In genomic region chr17:15490634-15491261, GRCh38 we compare ENCODE assay signal across 8 cellular contexts. TPM values are rescaled to one million over a fixed set of nuclear protein-coding genes. Genes with fewer than 3 reads are reported as not detected.
DNase-seq lines count a peak whose midpoint lies in the region; ATAC-seq and TF ChIP-seq lines count a peak whose summit lies in the region.

No MANE protein-coding gene starts in this region.

- H3K36me3 ChIP-seq in HUES6 (ENCODE audit: control insufficient read depth, insufficient read depth, low read length) (peaks cover 23% of the 10 kb centered on the region), colonic mucosa (no peaks in the 10 kb centered on the region), testis (ENCODE audit: low read depth, missing control alignments) (no peaks in the 10 kb centered on the region)

- no peaks in the 10 kb centered on the region for H3K27me3 ChIP-seq in HUES6 (ENCODE audit: control insufficient read depth, insufficient read depth, low read length)
- H3K27me3 ChIP-seq in colonic mucosa = no peaks in the 10 kb centered on the region
- no peaks in the 10 kb centered on the region for H3K27me3 ChIP-seq in testis

- no peak for TF ChIP-seq POLR2A in testis (IDR thresholded peaks at IDR 0.05)

- TF ChIP-seq CTCF in colonic mucosa (IDR thresholded peaks at IDR 0.05) (no peak), testis (IDR thresholded peaks at IDR 0.05) (no peak)

- intact Hi-C loops in colonic mucosa (cut with DNase I) = no loop called here
- intact Hi-C loops in left colon (cut with DNase I, micrococcal nuclease) = no loop called here
- intact Hi-C loops in testis (cut with DNase I; ENCODE audit: low total_unique reads) = no loop called here

- H3K27ac ChIP-seq in HUES6 (ENCODE audit: low read depth, low read length) (peak overlapping the region; percentile 78), colonic mucosa (peak overlapping the region; percentile 56), testis (no peak overlapping the region)

- H3K4me1 ChIP-seq in HUES6 (ENCODE audit: control insufficient read depth, insufficient read depth, low read length) (peaks cover 32% of the 10 kb centered on the region), colonic mucosa (no peaks in the 10 kb centered on the region), testis (no peaks in the 10 kb centered on the region)

- 66 to 77% methylated on average over 11 of the region's 11 CpGs for WGBS in testis, 2 donors

- peak; percentile 97 for ATAC-seq in left colon

- H3K9me3 ChIP-seq in HUES6 (ENCODE audit: control insufficient read depth, insufficient read depth, low read depth, low read length) = no peaks in the 10 kb centered on the region
- H3K9me3 ChIP-seq in colonic mucosa = no peaks in the 10 kb centered on the region
- no peaks in the 10 kb centered on the region for H3K9me3 ChIP-seq in testis

- H3K9ac ChIP-seq in HUES6 (ENCODE audit: low read length) (peak overlapping the region; percentile 43), colonic mucosa (ENCODE audit: low read depth in 2 of 2, low read length in 2 of 2) (peak overlapping the region in 1 of 2 donors; percentile 30)

- H3K4me3 ChIP-seq in HUES6 (ENCODE audit: low read depth, low read length) = no peak overlapping the region; the same call in 1 of the 2 replicates
- H3K4me3 ChIP-seq in colonic mucosa = no peak overlapping the region
- no peak overlapping the region for H3K4me3 ChIP-seq in testis

- DNase-seq in A172 (ENCODE audit: low spot score) (peak; percentile 95), colonic mucosa (peak; percentile 73), left colon (peak; percentile 64 to 82), testis (peak; percentile 55), NCI-H345 treated with DMSO at 0.1 percent for 48 hours (lab: John Stamatoyannopoulos, UW; ENCODE audit: unreplicated experiment) (no peak), activated gamma-delta T cell (lab: John Stamatoyannopoulos, UW) (no peak), NK-92 (lab: John Stamatoyannopoulos, UW; ENCODE audit: unreplicated experiment) (no peak)

RNA-seq across cellular contexts. Expression of gene CDRT4, which starts 23.3 kb away (rescaled TPM):
- total RNA-seq in A172 (2014; rRNA removed; shearing (Covaris generic)) = 0.96 TPM in 1 of 2 replicates, not detected in the other
- total RNA-seq in colonic mucosa (1 to 10 TPM; 3.8 to 5.3 TPM), left colon (1 to 10 TPM; 6.4 to 6.6 TPM), testis (10 to 100 TPM; 11.7 to 30.2 TPM)
- polyA plus RNA-seq in testis (ENCODE audit: insufficient read depth, low read depth, low replicate concordance) = 28.3 TPM

Comparison
In these comparisons a context has a peak if more than half of its experiments do, and no peak if none do; other contexts are left out.
1. DNase-seq: peak in A172 (single experiment), colonic mucosa (single experiment), left colon (2 of 2) and testis (single experiment); none in NCI-H345 treated with DMSO at 0.1 percent for 48 hours (single experiment), activated gamma-delta T cell (single experiment) and NK-92 (single experiment).
2. H3K27ac ChIP-seq: peak in HUES6 (single experiment) and colonic mucosa (single experiment); none in testis (0 of 2).